ENCODE assay signal across 27 cellular contexts in the genomic region with DNA sequence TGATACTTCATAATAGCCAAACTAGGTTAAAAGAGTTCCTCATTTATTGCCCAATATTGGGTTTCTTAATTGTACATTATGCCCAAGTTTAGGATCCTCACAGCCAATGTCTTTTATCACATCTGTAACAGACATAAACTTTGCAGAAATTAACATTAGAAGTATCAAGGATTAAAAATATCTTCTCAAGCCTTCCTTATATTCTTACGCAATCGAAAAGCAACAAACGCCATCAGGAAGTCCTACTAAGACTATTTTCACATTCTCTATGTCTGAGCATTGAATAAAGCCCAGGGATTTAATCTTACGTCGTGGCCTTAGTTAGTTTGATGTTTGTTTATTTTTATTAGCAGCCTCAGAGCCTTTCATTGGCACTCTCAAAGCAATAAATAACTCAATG.
DNase-seq lines count a peak whose midpoint lies in the region; ATAC-seq, FAIRE-seq and TF ChIP-seq lines count a peak whose summit lies in the region.
"Had no signal": no experiment of that assay in that cellular context is flagged by ENCODE, and none has a peak within 500 bp of the region (broad histone marks: within the 10 kb centered on the region; RNA-seq: fewer than 3 reads in every experiment).

No MANE protein-coding gene starts in this region.

- no peak overlapping the region for H3K18ac ChIP-seq in H1 (ENCODE audit: extremely low read depth, low read length)

- no peak overlapping the region for H3K27ac ChIP-seq in H1 (ENCODE audit: low read depth, low read length)
- H3K27ac ChIP-seq in heart right ventricle, result no peak overlapping the region
- H3K27ac ChIP-seq in OCI-LY7 (ENCODE audit: low read depth, low read length, poor library complexity, severe bottlenecking), result no peak overlapping the region
- H3K27ac ChIP-seq: A549, C4-2B, RWPE1 had no signal

- TF ChIP-seq POLR2A in H1 (IDR thresholded peaks at IDR 0.05; ENCODE audit: control extremely low read depth in 1 of 2, low read depth in 2 of 2, low read length in 2 of 2), result no peak

- H3K4me1 ChIP-seq in H1 (replicated peaks in 1 of 4; ENCODE audit: control insufficient read depth in 3 of 4, insufficient read depth in 4 of 4, low read length in 3 of 4), result no peaks in the 10 kb centered on the region
- H3K4me1 ChIP-seq in heart right ventricle, result peaks cover 0 to 5% (median 0%) of the 10 kb centered on the region in 9 donors
- no peaks in the 10 kb centered on the region for H3K4me1 ChIP-seq in OCI-LY7 (ENCODE audit: insufficient read depth, low read length, poor library complexity, severe bottlenecking)
- H3K4me1 ChIP-seq: A549, Caco-2 had no signal

- H4K5ac ChIP-seq in H1 (ENCODE audit: insufficient read length, low read depth, low read length), result no peak overlapping the region

- no peak for TF ChIP-seq CTCF in H1 (IDR thresholded peaks at IDR 0.05; ENCODE audit: control extremely low read depth in 1 of 3, insufficient read depth in 1 of 3, low read depth in 1 of 3, low read length in 3 of 3)
- TF ChIP-seq CTCF in heart right ventricle (IDR thresholded peaks at IDR 0.05), result no peak
- TF ChIP-seq CTCF in OCI-LY7 (conservative IDR thresholded peaks at IDR 0.05; ENCODE audit: low read length), result no peak

- H2BK120ac ChIP-seq in H1 (replicated peaks; ENCODE audit: low read depth, low read length), result no peak overlapping the region

- no peak overlapping the region for H2AK5ac ChIP-seq in H1 (ENCODE audit: low read depth, low read length)

- no peak overlapping the region for H2BK20ac ChIP-seq in H1 (ENCODE audit: low read length)

- no peak overlapping the region for H3K4ac ChIP-seq in H1 (replicated peaks; ENCODE audit: insufficient read length, low read depth, low read length)

- H3K9ac ChIP-seq in H1 (replicated peaks in 1 of 4; ENCODE audit: extremely low read depth in 1 of 4, low read depth in 3 of 4, low read length in 3 of 4), result no peak overlapping the region

- H3K4me2 ChIP-seq in H1 (ENCODE audit: insufficient read depth in 1 of 2, low read depth in 2 of 2, low read length in 2 of 2) (no peak overlapping the region), OCI-LY7 (ENCODE audit: low read length) (no peak overlapping the region)
- H3K4me2 ChIP-seq: A549, GM23338 had no signal

- H4K20me1 ChIP-seq in H1 (replicated peaks in 1 of 2; ENCODE audit: control insufficient read depth in 1 of 2, insufficient read depth in 2 of 2, low read length in 2 of 2) (no peaks in the 10 kb centered on the region), OCI-LY7 (ENCODE audit: insufficient read depth, low read length) (no peaks in the 10 kb centered on the region)

- no peak overlapping the region for H2BK15ac ChIP-seq in H1 (ENCODE audit: low read length)

- ATAC-seq in sciatic nerve (peak; percentile 48), heart right ventricle (no peak)
- ATAC-seq: A549; CD8-positive, alpha-beta T cell; GM23338; HCT116; Panc1 had no signal

- no peak for TF ChIP-seq EP300 in H1 (IDR thresholded peaks at IDR 0.05; ENCODE audit: borderline replicate concordance in 1 of 2, low read depth in 2 of 2, low read length in 2 of 2)

- no peak overlapping the region for H3K23ac ChIP-seq in H1 (ENCODE audit: insufficient read length)

- H2BK5ac ChIP-seq in H1 (ENCODE audit: low read depth, low read length), result no peak overlapping the region

- no peak overlapping the region for H3K56ac ChIP-seq in H1 (replicated peaks; ENCODE audit: insufficient read length, low read depth, low read length)

- H4K91ac ChIP-seq in H1 (replicated peaks; ENCODE audit: insufficient read length, low read length), result no peak overlapping the region

- H3K14ac ChIP-seq in H1 (ENCODE audit: insufficient read length), result no peak overlapping the region

- POLR2A ChIA-PET in HEK293T (lab: Yijun Ruan, JAX) (no interaction called here), H1 (lab: Charles Lee; ENCODE audit: partially characterized antibody) (no interaction called here), OCI-LY7 (lab: Charles Lee) (interaction anchor here (1.3 kb wide), 1 partner anchor 20 kb away, joined by 4 read pairs; no protein-coding TSS in a partner anchor)

- H3K23me2 ChIP-seq in H1 (ENCODE audit: low read depth, low read length), result no peaks in the 10 kb centered on the region

- no peaks in the 10 kb centered on the region for H3K79me1 ChIP-seq in H1 (ENCODE audit: low read depth, low read length)

- H3K79me2 ChIP-seq in H1 (ENCODE audit: control insufficient read depth in 1 of 2, insufficient read depth in 2 of 2, low read length in 2 of 2), result no peaks in the 10 kb centered on the region
- H3K79me2 ChIP-seq in OCI-LY7 (ENCODE audit: insufficient read depth, low read depth, low read length), result no peaks in the 10 kb centered on the region

- 94% methylated on average over 5 of the region's 5 CpGs; no CpG with 5 or more reads in 1 of the 2 experiments for WGBS in H1 (ENCODE audit: extremely low coverage in 1 of 2, insufficient coverage in 1 of 2, insufficient read length in 1 of 2, insufficient replicate concordance in 2 of 2, low coverage in 1 of 2, low lambda C conversion rate in 2 of 2, missing lambda C conversion rate in 1 of 2), 2 experiments
- 69 to 79% methylated on average over 5 of the region's 5 CpGs for WGBS in heart right ventricle, 2 donors

- H3K9me2 ChIP-seq in OCI-LY7 (ENCODE audit: insufficient read depth, low read length), result no peaks in the 10 kb centered on the region

- H4K8ac ChIP-seq in H1 (ENCODE audit: extremely low read depth, insufficient read depth, low read length), result no peak overlapping the region

- no peak overlapping the region for H2BK12ac ChIP-seq in H1 (ENCODE audit: low read depth, low read length)

- H3K4me3 ChIP-seq in H1 (ENCODE audit: extremely low read depth in 1 of 4, insufficient read depth in 2 of 4, low read depth in 3 of 4, low read length in 4 of 4), result no peak overlapping the region
- no peak overlapping the region for H3K4me3 ChIP-seq in heart right ventricle
- no peak overlapping the region for H3K4me3 ChIP-seq in OCI-LY7 (ENCODE audit: low read depth, low read length, poor library complexity, severe bottlenecking)
- H3K4me3 ChIP-seq: A549, GM23338 had no signal

- CTCF ChIA-PET in HEK293T (lab: Yijun Ruan, JAX) (interaction anchor here (1.4 kb wide), 1 partner anchor 9 kb away, joined by 5 read pairs; no protein-coding TSS in a partner anchor), H1 (lab: Charles Lee; ENCODE audit: partially characterized antibody) (interaction anchor here (0.6 to 5.0 kb wide), 2 partner anchors 9 to 237 kb away, joined by 3 to 27 read pairs; no protein-coding TSS in a partner anchor), OCI-LY7 (lab: Charles Lee; ENCODE audit: unreplicated experiment) (no interaction called here)

- DNase-seq in HEK293T (ENCODE audit: extremely low spot score) (no peak), LHCN-M2 (ENCODE audit: low read depth) (peak; percentile 3), H1 (ENCODE audit: low read depth in 1 of 2, low spot score in 2 of 2) (no peak), sciatic nerve (ENCODE audit: low spot score) (no peak), heart right ventricle (no peak), epidermal melanocyte (ENCODE audit: insufficient read length, low spot score) (no peak), OCI-LY7 (ENCODE audit: low spot score) (no peak)
- DNase-seq: Caco-2; CD8-positive, alpha-beta T cell; DMS79; EL; GDM1; KG1; NCI-H1105; NCI-H1436 treated with DMSO at 0.1 percent for 48 hours; NCI-H187 treated with DMSO at 0.1 percent for 48 hours; NCI-H524; NCI-H748 treated with DMSO at 0.1 percent for 48 hours; SHP77; T-helper 1 cell had no signal

- H3K9me3 ChIP-seq in H1 (ENCODE audit: insufficient read depth in 2 of 2, low read depth in 1 of 2, low read length in 1 of 2) (no peaks in the 10 kb centered on the region), heart right ventricle (no peaks in the 10 kb centered on the region), OCI-LY7 (ENCODE audit: low read length) (no peaks in the 10 kb centered on the region)
- H3K9me3 ChIP-seq: A549, Caco-2 had no signal

- no peak for TF ChIP-seq RAD21 in H1 (IDR thresholded peaks at IDR 0.05 in 1 of 2, conservative IDR thresholded peaks at IDR 0.05 in 1 of 2; ENCODE audit: low read depth in 2 of 2, low read length in 2 of 2)

- H3K27me3 ChIP-seq in H1 (replicated peaks in 1 of 4; ENCODE audit: control insufficient read depth in 3 of 4, extremely low read depth in 1 of 4, insufficient read depth in 3 of 4, low read length in 3 of 4) (no peaks in the 10 kb centered on the region), heart right ventricle (no peaks in the 10 kb centered on the region)

- BruUV-seq in OCI-LY7 (replicated peaks; lab: Mats Ljungman, UMichigan), result no TSS peak

- intact Hi-C loops in sciatic nerve (cut with DNase I) (no loop called here), heart right ventricle (cut with DNase I) (no loop called here), OCI-LY7 (cut with micrococcal nuclease; ENCODE audit: unreplicated experiment) (no loop called here)

- no peak for FAIRE-seq in H1 (lab: Jason Lieb, UNC)
- FAIRE-seq: A549, GM12891 had no signal

- no peaks in the 10 kb centered on the region for H3K36me3 ChIP-seq in H1 (ENCODE audit: control insufficient read depth in 2 of 4, insufficient read depth in 4 of 4, low read length in 3 of 4)
- no peaks in the 10 kb centered on the region for H3K36me3 ChIP-seq in heart right ventricle
- H3K36me3 ChIP-seq in OCI-LY7 (ENCODE audit: insufficient read depth, low read length), result no peaks in the 10 kb centered on the region

- H2AFZ ChIP-seq in H1 (ENCODE audit: low read length) (no peak overlapping the region), OCI-LY7 (ENCODE audit: low read length) (no peak overlapping the region)
- H2AFZ ChIP-seq: GM23338 had no signal

TF ChIP-seq in HEK293T, 16 proteins besides CTCF, POLR2A, EP300 and RAD21 (continues in another document):
- TF ChIP-seq FOXK2 (IDR thresholded peaks at IDR 0.05) (no peak), TARDBP (IDR thresholded peaks at IDR 0.05) (no peak), ELF4 (IDR thresholded peaks at IDR 0.05) (no peak), SP1 (IDR thresholded peaks at IDR 0.05) (no peak)

TF ChIP-seq in H1, 55 proteins besides CTCF, POLR2A, EP300 and RAD21:
- TF ChIP-seq CEBPB (IDR thresholded peaks at IDR 0.05; ENCODE audit: low read depth, low read length) (peak; percentile 75; the same call in 1 of the 2 replicates), CBX5 (IDR thresholded peaks at IDR 0.05; ENCODE audit: low read depth, low read length) (no peak)
TF ChIP-seq in H1: peak in this region for 1.
